24 cellular contexts compared by ENCODE assay signal in the genomic region with DNA sequence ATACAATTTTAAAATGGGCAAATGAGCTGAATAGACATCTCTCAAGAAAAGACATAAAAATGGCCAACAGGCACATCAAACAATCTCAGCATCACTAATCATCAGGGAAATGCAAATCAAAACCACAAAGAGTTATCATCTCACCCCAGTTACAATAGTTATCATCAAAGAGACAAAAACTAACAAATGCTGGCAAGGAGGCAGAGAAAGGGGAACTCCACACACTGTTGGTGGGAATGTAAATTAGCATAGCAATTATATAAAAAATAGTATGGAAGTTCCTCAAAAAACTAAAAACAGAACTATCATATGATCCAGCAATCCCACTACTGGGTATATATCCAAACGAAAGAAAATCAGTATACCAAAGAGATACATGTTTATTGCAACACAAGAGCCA.
"Had no signal": no experiment of that assay in that cellular context is flagged by ENCODE, and none has a peak within 500 bp of the region (broad histone marks: within the 10 kb centered on the region; RNA-seq: fewer than 3 reads in every experiment).

No MANE protein-coding gene starts in this region.

- DNase-seq: activated B cell treated with CpG ODN at 0.5 μM for 24 hours; activated CD4-positive, alpha-beta T cell treated with anti-CD3 and anti-CD28 coated beads for 36 hours; activated effector memory CD4-positive, alpha-beta T cell treated with Interleukin-2 at 50 U/mL for 16 hours; activated naive CD4-positive, alpha-beta T cell treated with Interleukin-2 at 50 U/mL for 16 hours; anterior cingulate cortex; dermis blood vessel endothelial cell; effector CD4-positive, alpha-beta T cell; kidney; left colon; mammary epithelial cell; naive thymus-derived CD4-positive, alpha-beta T cell; right cardiac atrium; stimulated activated CD4-positive, alpha-beta T cell treated with anti-CD3 and anti-CD28 coated beads, Interleukin-15, amount 100 ng/mL, for 24 hours; stimulated activated CD4-positive, alpha-beta T cell treated with anti-CD3 and anti-CD28 coated beads, Interleukin-2, amount 100 ng/mL, for 24 hours; stimulated activated naive B cell treated with anti-CD40 and anti-IgM and Interleukin-4, amounts not matched to agents 10 μg/mL and 1 μg/mL and 100 μg/mL, for 72 hours; stomach; T-helper 9 cell; thyroid gland; upper lobe of left lung had no signal

- H3K9me3 Mint-ChIP-seq: central memory CD8-positive, alpha-beta T cell had no signal

- ATAC-seq: activated CD4-positive, alpha-beta T cell treated with anti-CD3 and anti-CD28 coated beads for 36 hours; left colon; naive thymus-derived CD4-positive, alpha-beta T cell; right cardiac atrium; stimulated activated naive B cell treated with anti-CD40 and anti-IgM and Interleukin-4, amounts not matched to agents 10 μg/mL and 1 μg/mL and 100 μg/mL, for 72 hours had no signal

- H3K4me3 Mint-ChIP-seq: activated B cell treated with CpG ODN at 0.5 μM for 24 hours; activated CD4-positive, alpha-beta T cell treated with anti-CD3 and anti-CD28 coated beads for 36 hours; activated naive CD8-positive, alpha-beta T cell; central memory CD8-positive, alpha-beta T cell; mesothelial cell of epicardium; naive thymus-derived CD4-positive, alpha-beta T cell; stimulated activated naive B cell treated with anti-CD40 and anti-IgM and Interleukin-4, amounts not matched to agents 10 μg/mL and 1 μg/mL and 100 μg/mL, for 72 hours had no signal

- H3K27me3 Mint-ChIP-seq: activated B cell treated with CpG ODN at 0.5 μM for 24 hours; activated CD4-positive, alpha-beta T cell treated with anti-CD3 and anti-CD28 coated beads for 36 hours; activated naive CD8-positive, alpha-beta T cell; central memory CD8-positive, alpha-beta T cell; naive thymus-derived CD4-positive, alpha-beta T cell; stimulated activated naive B cell treated with anti-CD40 and anti-IgM and Interleukin-4, amounts not matched to agents 10 μg/mL and 1 μg/mL and 100 μg/mL, for 72 hours had no signal

- FAIRE-seq: bronchial epithelial cell, frontal cortex had no signal

- H3K4me1 Mint-ChIP-seq: mesothelial cell of epicardium had no signal

- H3K27ac Mint-ChIP-seq: activated B cell treated with CpG ODN at 0.5 μM for 24 hours; activated CD4-positive, alpha-beta T cell treated with anti-CD3 and anti-CD28 coated beads for 36 hours; activated naive CD8-positive, alpha-beta T cell; mesothelial cell of epicardium; naive thymus-derived CD4-positive, alpha-beta T cell; stimulated activated naive B cell treated with anti-CD40 and anti-IgM and Interleukin-4, amounts not matched to agents 10 μg/mL and 1 μg/mL and 100 μg/mL, for 72 hours had no signal
